3 cellular contexts compared by ENCODE assay signal in the genomic region with DNA sequence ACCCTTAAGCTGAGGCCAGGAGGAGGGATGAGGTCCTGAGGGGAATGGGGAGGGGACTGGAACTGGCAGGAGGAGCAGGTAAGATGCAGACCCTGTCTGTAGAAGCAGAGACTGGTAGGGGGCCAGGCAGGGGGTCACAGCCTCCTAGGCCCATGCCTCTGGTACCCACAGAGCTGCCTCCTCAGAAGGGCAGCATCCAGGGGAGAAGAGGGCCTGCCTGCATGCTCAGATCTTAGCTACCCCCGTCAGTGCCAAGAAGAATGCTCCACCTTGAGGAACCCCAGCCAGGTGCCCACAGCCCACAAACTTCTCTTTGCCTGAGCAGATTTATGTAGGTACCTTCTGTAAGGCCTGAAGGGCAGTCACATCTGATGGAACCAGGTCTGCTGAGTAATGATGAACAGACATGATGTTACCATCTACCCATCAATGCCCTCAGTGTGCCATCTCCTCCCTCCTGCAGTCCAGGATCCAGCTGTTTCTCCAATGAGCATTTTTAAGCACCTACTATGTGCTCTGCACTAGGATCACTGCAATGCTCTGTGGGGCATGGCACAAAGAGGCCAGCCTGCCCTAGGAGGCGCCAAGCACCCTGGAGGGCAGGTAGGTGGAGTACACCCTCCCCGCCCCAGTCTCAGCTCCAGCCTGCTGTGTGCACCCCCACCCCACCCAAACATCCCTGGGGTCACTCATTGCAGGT.
A peak's percentile ranks its signal among the peaks of the same experiment; 100 is the strongest.
TF ChIP-seq lines count a peak whose summit lies in the region.

No MANE protein-coding gene starts in this region.

TF ChIP-seq in SK-N-SH, 30 proteins besides CTCF, POLR2A, EP300 and RAD21:
- no peak for TF ChIP-seq JUND (IDR thresholded peaks at IDR 0.05)
- TF ChIP-seq POLR2AphosphoS5 (IDR thresholded peaks at IDR 0.05; ENCODE audit: low read depth, low read length) = no peak
- TF ChIP-seq EZH2phosphoT487 (IDR thresholded peaks at IDR 0.05; ENCODE audit: borderline replicate concordance, low read depth) = no peak
- no peak for TF ChIP-seq MEF2A (IDR thresholded peaks at IDR 0.05; ENCODE audit: borderline replicate concordance, low read depth)
- TF ChIP-seq SIN3A (IDR thresholded peaks at IDR 0.05; ENCODE audit: borderline replicate concordance, low read depth, low read length) = no peak
- TF ChIP-seq NFIC (IDR thresholded peaks at IDR 0.05; ENCODE audit: borderline replicate concordance) = no peak
- TF ChIP-seq, protein P1, sequence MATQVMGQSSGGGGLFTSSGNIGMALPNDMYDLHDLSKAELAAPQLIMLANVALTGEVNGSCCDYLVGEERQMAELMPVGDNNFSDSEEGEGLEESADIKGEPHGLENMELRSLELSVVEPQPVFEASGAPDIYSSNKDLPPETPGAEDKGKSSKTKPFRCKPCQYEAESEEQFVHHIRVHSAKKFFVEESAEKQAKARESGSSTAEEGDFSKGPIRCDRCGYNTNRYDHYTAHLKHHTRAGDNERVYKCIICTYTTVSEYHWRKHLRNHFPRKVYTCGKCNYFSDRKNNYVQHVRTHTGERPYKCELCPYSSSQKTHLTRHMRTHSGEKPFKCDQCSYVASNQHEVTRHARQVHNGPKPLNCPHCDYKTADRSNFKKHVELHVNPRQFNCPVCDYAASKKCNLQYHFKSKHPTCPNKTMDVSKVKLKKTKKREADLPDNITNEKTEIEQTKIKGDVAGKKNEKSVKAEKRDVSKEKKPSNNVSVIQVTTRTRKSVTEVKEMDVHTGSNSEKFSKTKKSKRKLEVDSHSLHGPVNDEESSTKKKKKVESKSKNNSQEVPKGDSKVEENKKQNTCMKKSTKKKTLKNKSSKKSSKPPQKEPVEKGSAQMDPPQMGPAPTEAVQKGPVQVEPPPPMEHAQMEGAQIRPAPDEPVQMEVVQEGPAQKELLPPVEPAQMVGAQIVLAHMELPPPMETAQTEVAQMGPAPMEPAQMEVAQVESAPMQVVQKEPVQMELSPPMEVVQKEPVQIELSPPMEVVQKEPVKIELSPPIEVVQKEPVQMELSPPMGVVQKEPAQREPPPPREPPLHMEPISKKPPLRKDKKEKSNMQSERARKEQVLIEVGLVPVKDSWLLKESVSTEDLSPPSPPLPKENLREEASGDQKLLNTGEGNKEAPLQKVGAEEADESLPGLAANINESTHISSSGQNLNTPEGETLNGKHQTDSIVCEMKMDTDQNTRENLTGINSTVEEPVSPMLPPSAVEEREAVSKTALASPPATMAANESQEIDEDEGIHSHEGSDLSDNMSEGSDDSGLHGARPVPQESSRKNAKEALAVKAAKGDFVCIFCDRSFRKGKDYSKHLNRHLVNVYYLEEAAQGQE (IDR thresholded peaks at IDR 0.05; ENCODE audit: low read depth, low read length) = no peak
- no peak for TF ChIP-seq GATA2 (CRISPR knock-in tag; IDR thresholded peaks at IDR 0.05)

TF ChIP-seq in SK-N-SH treated with all-trans-retinoic acid at 6 μM for 48 hours, 23 proteins besides CTCF, POLR2A, EP300 and RAD21 (continues in another document):
- no peak for TF ChIP-seq CSRNP3 (CRISPR knock-in tag; IDR thresholded peaks at IDR 0.05)
- no peak for TF ChIP-seq BACH2 (CRISPR knock-in tag; IDR thresholded peaks at IDR 0.05; ENCODE audit: borderline replicate concordance)
- TF ChIP-seq ZNF8 (CRISPR knock-in tag; IDR thresholded peaks at IDR 0.05) = no peak
- TF ChIP-seq, protein P2, sequence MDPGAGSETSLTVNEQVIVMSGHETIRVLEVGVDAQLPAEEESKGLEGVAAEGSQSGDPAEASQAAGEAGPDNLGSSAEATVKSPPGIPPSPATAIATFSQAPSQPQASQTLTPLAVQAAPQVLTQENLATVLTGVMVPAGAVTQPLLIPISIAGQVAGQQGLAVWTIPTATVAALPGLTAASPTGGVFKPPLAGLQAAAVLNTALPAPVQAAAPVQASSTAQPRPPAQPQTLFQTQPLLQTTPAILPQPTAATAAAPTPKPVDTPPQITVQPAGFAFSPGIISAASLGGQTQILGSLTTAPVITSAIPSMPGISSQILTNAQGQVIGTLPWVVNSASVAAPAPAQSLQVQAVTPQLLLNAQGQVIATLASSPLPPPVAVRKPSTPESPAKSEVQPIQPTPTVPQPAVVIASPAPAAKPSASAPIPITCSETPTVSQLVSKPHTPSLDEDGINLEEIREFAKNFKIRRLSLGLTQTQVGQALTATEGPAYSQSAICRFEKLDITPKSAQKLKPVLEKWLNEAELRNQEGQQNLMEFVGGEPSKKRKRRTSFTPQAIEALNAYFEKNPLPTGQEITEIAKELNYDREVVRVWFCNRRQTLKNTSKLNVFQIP (CRISPR knock-in tag; IDR thresholded peaks at IDR 0.05; ENCODE audit: borderline replicate concordance, low read depth) = no peak
- TF ChIP-seq ZNF565 (CRISPR knock-in tag; conservative IDR thresholded peaks at IDR 0.05; ENCODE audit: low read depth) = no peak
- TF ChIP-seq ISL1 (CRISPR knock-in tag; IDR thresholded peaks at IDR 0.05) = no peak
- TF ChIP-seq RARB (CRISPR knock-in tag; IDR thresholded peaks at IDR 0.05) = no peak
- TF ChIP-seq PPARA (CRISPR knock-in tag; IDR thresholded peaks at IDR 0.05; ENCODE audit: borderline replicate concordance) = no peak
- TF ChIP-seq TCF4 (CRISPR knock-in tag; IDR thresholded peaks at IDR 0.05; ENCODE audit: borderline replicate concordance) = no peak
- TF ChIP-seq ESRRG (CRISPR knock-in tag; IDR thresholded peaks at IDR 0.05) = no peak
- TF ChIP-seq SNAI2 (CRISPR knock-in tag; IDR thresholded peaks at IDR 0.05) = no peak
- TF ChIP-seq CSDC2 (CRISPR knock-in tag; IDR thresholded peaks at IDR 0.05) = no peak
- TF ChIP-seq, protein P3, sequence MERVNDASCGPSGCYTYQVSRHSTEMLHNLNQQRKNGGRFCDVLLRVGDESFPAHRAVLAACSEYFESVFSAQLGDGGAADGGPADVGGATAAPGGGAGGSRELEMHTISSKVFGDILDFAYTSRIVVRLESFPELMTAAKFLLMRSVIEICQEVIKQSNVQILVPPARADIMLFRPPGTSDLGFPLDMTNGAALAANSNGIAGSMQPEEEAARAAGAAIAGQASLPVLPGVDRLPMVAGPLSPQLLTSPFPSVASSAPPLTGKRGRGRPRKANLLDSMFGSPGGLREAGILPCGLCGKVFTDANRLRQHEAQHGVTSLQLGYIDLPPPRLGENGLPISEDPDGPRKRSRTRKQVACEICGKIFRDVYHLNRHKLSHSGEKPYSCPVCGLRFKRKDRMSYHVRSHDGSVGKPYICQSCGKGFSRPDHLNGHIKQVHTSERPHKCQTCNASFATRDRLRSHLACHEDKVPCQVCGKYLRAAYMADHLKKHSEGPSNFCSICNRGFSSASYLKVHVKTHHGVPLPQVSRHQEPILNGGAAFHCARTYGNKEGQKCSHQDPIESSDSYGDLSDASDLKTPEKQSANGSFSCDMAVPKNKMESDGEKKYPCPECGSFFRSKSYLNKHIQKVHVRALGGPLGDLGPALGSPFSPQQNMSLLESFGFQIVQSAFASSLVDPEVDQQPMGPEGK (CRISPR knock-in tag; IDR thresholded peaks at IDR 0.05; ENCODE audit: borderline replicate concordance) = no peak
- TF ChIP-seq ZNF70 (CRISPR knock-in tag; IDR thresholded peaks at IDR 0.05) = no peak

TF ChIP-seq in HepG2, 621 proteins besides CTCF, POLR2A, EP300 and RAD21:
- TF ChIP-seq HIC2 (CRISPR knock-in tag; IDR thresholded peaks at IDR 0.05; ENCODE audit: low read depth) (no peak), ZKSCAN1 (IDR thresholded peaks at IDR 0.05; ENCODE audit: low read length) (0 out of 2 replicates have a peak, but pooled peaks have one; percentile 59)
TF ChIP-seq in HepG2: peak in this region for 1.
